15 cellular contexts compared by ENCODE assay signal in genomic region chr11:83681944-83682644, GRCh38.
A peak's percentile ranks its signal among the peaks of the same experiment; 100 is the strongest.
DNase-seq lines count a peak whose midpoint lies in the region; ATAC-seq, FAIRE-seq and TF ChIP-seq lines count a peak whose summit lies in the region.
"Had no signal": no experiment of that assay in that cellular context is flagged by ENCODE, and none has a peak within 500 bp of the region (broad histone marks: within the 10 kb centered on the region; RNA-seq: fewer than 3 reads in every experiment).

No MANE protein-coding gene starts in this region.

- H3K36me3 Mint-ChIP-seq in astrocyte (ENCODE audit: low read depth, unreplicated experiment) = no peaks in the 10 kb centered on the region

- H4K8ac ChIP-seq in mesenchymal stem cell (ENCODE audit: low read length) = no peak overlapping the region

- no peak overlapping the region for H2BK5ac ChIP-seq in mesenchymal stem cell (ENCODE audit: low read depth, low read length, poor library complexity, severe bottlenecking)

- no peak for ATAC-seq in lower lobe of right lung
- no peak for ATAC-seq in thoracic aorta (ENCODE audit: insufficient number of reproducible peaks, low FRiP score, low read depth)
- no peak for ATAC-seq in HG03354 (IDR thresholded peaks at IDR 0.05; ENCODE audit: poor library complexity, severe bottlenecking, unreplicated experiment)
- ATAC-seq: activated CD4-positive, alpha-beta T cell treated with anti-CD3 and anti-CD28 coated beads for 36 hours had no signal

- H2AK5ac ChIP-seq in mesenchymal stem cell (ENCODE audit: low read length, severe bottlenecking) = no peak overlapping the region

- no peaks in the 10 kb centered on the region for H3K36me3 ChIP-seq in astrocyte (ENCODE audit: insufficient read depth, low read length)
- H3K36me3 ChIP-seq in lower lobe of right lung = no peaks in the 10 kb centered on the region
- H3K36me3 ChIP-seq in thoracic aorta = no peaks in the 10 kb centered on the region
- no peaks in the 10 kb centered on the region for H3K36me3 ChIP-seq in mesenchymal stem cell (ENCODE audit: control insufficient read depth in 1 of 2, insufficient read depth in 2 of 2, low read depth in 1 of 2, low read length in 2 of 2)
- H3K36me3 ChIP-seq: left lung, Peyer's patch, spleen had no signal

- whole genome bisulfite sequencing in mesenchymal stem cell = 79% methylated on average over 10 of the region's 11 CpGs

- H3K9ac ChIP-seq in astrocyte (ENCODE audit: low read length) (peak overlapping the region; percentile 42), mesenchymal stem cell (ENCODE audit: low read length) (no peak overlapping the region)

- H2BK120ac ChIP-seq in mesenchymal stem cell (ENCODE audit: low read depth, low read length) = no peak overlapping the region

- H3K4me2 ChIP-seq in astrocyte (ENCODE audit: low read length) = peak overlapping the region; percentile 87
- H3K4me2 ChIP-seq in mesenchymal stem cell (ENCODE audit: low read length, poor library complexity, severe bottlenecking) = no peak overlapping the region

- no peaks in the 10 kb centered on the region for H3K9me3 ChIP-seq in astrocyte (ENCODE audit: insufficient read depth, low read depth, low read length)
- no peaks in the 10 kb centered on the region for H3K9me3 ChIP-seq in lower lobe of right lung
- H3K9me3 ChIP-seq in thoracic aorta = no peaks in the 10 kb centered on the region
- H3K9me3 ChIP-seq in mesenchymal stem cell (ENCODE audit: control insufficient read depth, low read length) = no peaks in the 10 kb centered on the region
- H3K9me3 ChIP-seq: left lung, Peyer's patch, spleen had no signal

- no peak overlapping the region for H3K23ac ChIP-seq in mesenchymal stem cell (ENCODE audit: low read length in 2 of 2)

- H3K27ac ChIP-seq in astrocyte (ENCODE audit: low read depth, low read length) = no peak overlapping the region
- no peak overlapping the region for H3K27ac ChIP-seq in lower lobe of right lung
- H3K27ac ChIP-seq in thoracic aorta = no peak overlapping the region
- no peak overlapping the region for H3K27ac ChIP-seq in mesenchymal stem cell (ENCODE audit: low read length, poor library complexity, severe bottlenecking)
- H3K27ac ChIP-seq: left lung, Peyer's patch, spleen had no signal

- no peaks in the 10 kb centered on the region for H3K79me2 ChIP-seq in astrocyte (ENCODE audit: insufficient read depth, low read length)

- H2AFZ ChIP-seq in astrocyte (ENCODE audit: low read depth, low read length) (peak overlapping the region; percentile 72), mesenchymal stem cell (ENCODE audit: low read depth, low read length) (no peak overlapping the region)

- H3K14ac ChIP-seq in mesenchymal stem cell (ENCODE audit: low read length in 2 of 2) = no peak overlapping the region

- TF ChIP-seq CTCF in astrocyte (IDR thresholded peaks at IDR 0.05; ENCODE audit: insufficient read depth, low read depth, low read length) = no peak
- TF ChIP-seq CTCF in lower lobe of right lung (IDR thresholded peaks at IDR 0.05) = no peak
- TF ChIP-seq CTCF in thoracic aorta (IDR thresholded peaks at IDR 0.05) = no peak

- intact Hi-C loops in lower lobe of right lung (cut with DNase I) = no loop called here

- peak overlapping the region; percentile 51 for H3K4me3 ChIP-seq in astrocyte (ENCODE audit: insufficient read depth, low read depth, low read length)
- peak overlapping the region; percentile 18 for H3K4me3 ChIP-seq in lower lobe of right lung
- H3K4me3 ChIP-seq in thoracic aorta = peak overlapping the region; percentile 44
- no peak overlapping the region for H3K4me3 ChIP-seq in mesenchymal stem cell (ENCODE audit: insufficient read depth in 1 of 2, low read depth in 1 of 2, low read length in 2 of 2)
- H3K4me3 ChIP-seq: left lung had no signal

- no peaks in the 10 kb centered on the region for H3K4me1 Mint-ChIP-seq in astrocyte (ENCODE audit: low read depth, unreplicated experiment)
- H3K4me1 Mint-ChIP-seq: activated CD4-positive, alpha-beta T cell treated with anti-CD3 and anti-CD28 coated beads for 36 hours had no signal

- H3K27me3 Mint-ChIP-seq in astrocyte (ENCODE audit: low read depth, unreplicated experiment) = peaks cover 4% of the 10 kb centered on the region

- no peak overlapping the region for H3K27ac Mint-ChIP-seq in astrocyte (ENCODE audit: unreplicated experiment)
- H3K27ac Mint-ChIP-seq: activated CD4-positive, alpha-beta T cell treated with anti-CD3 and anti-CD28 coated beads for 36 hours had no signal

- H3K4me1 ChIP-seq in astrocyte (ENCODE audit: insufficient read depth, low read length) = no peaks in the 10 kb centered on the region
- H3K4me1 ChIP-seq in lower lobe of right lung = no peaks in the 10 kb centered on the region
- peaks cover 0 to 9% of the 10 kb centered on the region in 2 donors for H3K4me1 ChIP-seq in thoracic aorta (ENCODE audit: control insufficient read depth in 1 of 2, low read depth in 2 of 2)
- H3K4me1 ChIP-seq in mesenchymal stem cell (ENCODE audit: control insufficient read depth, insufficient read depth, low read depth, low read length) = no peaks in the 10 kb centered on the region
- H3K4me1 ChIP-seq: left lung, Peyer's patch had no signal

- no peak overlapping the region for H4K91ac ChIP-seq in mesenchymal stem cell (ENCODE audit: low read length)

- H2BK15ac ChIP-seq in mesenchymal stem cell (ENCODE audit: low read depth, poor library complexity, severe bottlenecking) = no peak overlapping the region

- no peaks in the 10 kb centered on the region for H3K27me3 ChIP-seq in astrocyte (ENCODE audit: insufficient read depth, low read length)
- no peaks in the 10 kb centered on the region for H3K27me3 ChIP-seq in lower lobe of right lung (ENCODE audit: low read depth)
- no peaks in the 10 kb centered on the region for H3K27me3 ChIP-seq in thoracic aorta (replicated peaks; ENCODE audit: insufficient read depth)
- peaks cover 0 to 31% of the 10 kb centered on the region in 2 experiments for H3K27me3 ChIP-seq in mesenchymal stem cell (ENCODE audit: control insufficient read depth in 1 of 2, insufficient read depth in 1 of 2, low read length in 2 of 2)
- H3K27me3 ChIP-seq: left lung, Peyer's patch had no signal

- H3K18ac ChIP-seq in mesenchymal stem cell (ENCODE audit: low read depth in 1 of 2, low read length in 2 of 2) = no peak overlapping the region

- peak; percentile 71 for DNase-seq in NCI-H2107 treated with DMSO at 0.1 percent for 48 hours (lab: John Stamatoyannopoulos, UW; ENCODE audit: unreplicated experiment)
- DNase-seq in NCI-H2107 (lab: John Stamatoyannopoulos, UW) = no peak
- DNase-seq in astrocyte (ENCODE audit: low read depth) = no peak
- DNase-seq in lower lobe of right lung = no peak
- no peak for DNase-seq in thoracic aorta (ENCODE audit: low spot score)
- DNase-seq in cerebellar nuclear complex (lab: John Stamatoyannopoulos, UW) = no peak
- no peak for DNase-seq in mesenchymal stem cell
- DNase-seq: activated CD4-positive, alpha-beta T cell treated with anti-CD3 and anti-CD28 coated beads for 36 hours; amniotic stem cell; effector CD4-positive, alpha-beta T cell; left lung; Peyer's patch; spleen had no signal

- no peak overlapping the region for H3K4me3 Mint-ChIP-seq in astrocyte (ENCODE audit: unreplicated experiment)
- H3K4me3 Mint-ChIP-seq: activated CD4-positive, alpha-beta T cell treated with anti-CD3 and anti-CD28 coated beads for 36 hours had no signal

- no peaks in the 10 kb centered on the region for H3K9me3 Mint-ChIP-seq in astrocyte (ENCODE audit: unreplicated experiment)
- H3K9me3 Mint-ChIP-seq: neural crest cell had no signal

- H3K4ac ChIP-seq in mesenchymal stem cell (ENCODE audit: low read depth in 1 of 2, low read length in 2 of 2) = no peak overlapping the region

- H3K79me1 ChIP-seq in mesenchymal stem cell (replicated peaks; ENCODE audit: low read length, poor library complexity, severe bottlenecking) = no peaks in the 10 kb centered on the region

- no peak overlapping the region for H2BK12ac ChIP-seq in mesenchymal stem cell (ENCODE audit: low read length in 2 of 2)

- H4K20me1 ChIP-seq in astrocyte (ENCODE audit: insufficient read depth, low read length) = no peaks in the 10 kb centered on the region

- no peak for FAIRE-seq in astrocyte (lab: Jason Lieb, UNC)

Comparison
In these comparisons a context has a peak if more than half of its experiments do, and no peak if none do; other contexts are left out.
1. H3K4me3 ChIP-seq: peak in astrocyte (single experiment), lower lobe of right lung (single experiment) and thoracic aorta (single experiment); none in mesenchymal stem cell (0 of 2).